ENCODE assay signal across 12 cellular contexts in the genomic region with DNA sequence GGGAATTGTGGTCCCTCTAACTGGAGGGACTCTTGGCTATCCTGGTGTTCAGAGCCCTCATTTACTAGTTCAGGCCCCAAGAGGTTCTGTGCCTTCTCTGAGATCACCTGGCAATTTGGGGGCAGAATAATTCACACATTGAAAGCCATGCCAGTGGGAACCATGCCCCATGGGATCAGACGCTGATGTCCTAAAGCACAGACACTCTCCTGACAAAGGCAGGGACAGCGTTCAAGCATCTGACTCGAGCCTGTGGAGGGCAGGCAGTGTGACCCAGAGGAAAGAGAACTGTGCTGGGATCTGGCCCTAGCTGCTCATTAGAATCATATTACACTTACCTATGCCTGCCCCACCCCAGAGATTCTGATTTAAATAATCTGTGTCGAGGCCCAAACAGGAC. TPM values are rescaled to one million over a fixed set of nuclear protein-coding genes. Genes with fewer than 3 reads are reported as not detected.
DNase-seq lines count a peak whose midpoint lies in the region; ATAC-seq and TF ChIP-seq lines count a peak whose summit lies in the region.
"Had no signal": no experiment of that assay in that cellular context is flagged by ENCODE, and none has a peak within 500 bp of the region (broad histone marks: within the 10 kb centered on the region; RNA-seq: fewer than 3 reads in every experiment).

No MANE protein-coding gene starts in this region.

- no peaks in the 10 kb centered on the region for H3K9me3 ChIP-seq in skeletal muscle tissue (ENCODE audit: control insufficient read depth in 3 of 3, low read length in 3 of 3)
- H3K9me3 ChIP-seq: colonic mucosa, neutrophil had no signal

- H3K36me3 Mint-ChIP-seq in activated naive CD4-positive, alpha-beta T cell treated with anti-CD3 and anti-CD28 coated beads, Interleukin-2, amount 50 U/mL, for 72 hours, result peaks cover 28 to 54% of the 10 kb centered on the region in 2 donors
- H3K36me3 Mint-ChIP-seq in endothelial cell (ENCODE audit: low read depth, unreplicated experiment), result no peaks in the 10 kb centered on the region

- H3K9me3 Mint-ChIP-seq in activated naive CD4-positive, alpha-beta T cell treated with anti-CD3 and anti-CD28 coated beads, Interleukin-2, amount 50 U/mL, for 72 hours, result peaks cover 9 to 13% of the 10 kb centered on the region in 2 donors
- H3K9me3 Mint-ChIP-seq in endothelial cell (ENCODE audit: unreplicated experiment), result no peaks in the 10 kb centered on the region

- H3K27ac ChIP-seq in skeletal muscle tissue (ENCODE audit: low read depth, low read length), result peak overlapping the region; percentile 99
- H3K27ac ChIP-seq: colonic mucosa, foreskin keratinocyte, neutrophil had no signal

- peak; percentile 8 for ATAC-seq in GM18511 (IDR thresholded peaks at IDR 0.05; ENCODE audit: unreplicated experiment)
- ATAC-seq in HG03460 (IDR thresholded peaks at IDR 0.05; ENCODE audit: unreplicated experiment), result peak; percentile 0
- ATAC-seq in activated naive CD4-positive, alpha-beta T cell treated with anti-CD3 and anti-CD28 coated beads, Interleukin-2, amount 50 U/mL, for 72 hours, result peak in 1 of 2 donors; percentile 2
- ATAC-seq: foreskin keratinocyte had no signal

- H3K36me3 ChIP-seq in skeletal muscle tissue (ENCODE audit: control insufficient read depth in 3 of 3, insufficient read depth in 3 of 3, low read length in 3 of 3), result peaks cover 0 to 17% (median 0%) of the 10 kb centered on the region in 3 donors
- H3K36me3 ChIP-seq: colonic mucosa, neutrophil had no signal

- no peaks in the 10 kb centered on the region for H3K27me3 ChIP-seq in skeletal muscle tissue (ENCODE audit: control insufficient read depth in 3 of 3, insufficient read depth in 3 of 3, low read length in 3 of 3)
- H3K27me3 ChIP-seq: colonic mucosa had no signal

- H3K27me3 Mint-ChIP-seq in endothelial cell (ENCODE audit: unreplicated experiment), result peaks cover 3% of the 10 kb centered on the region

- peaks cover 12% of the 10 kb centered on the region for H3K4me1 Mint-ChIP-seq in endothelial cell (ENCODE audit: unreplicated experiment)

- H3K4me3 Mint-ChIP-seq in endothelial cell (ENCODE audit: unreplicated experiment), result no peak overlapping the region

- H3K27ac Mint-ChIP-seq in activated naive CD4-positive, alpha-beta T cell treated with anti-CD3 and anti-CD28 coated beads, Interleukin-2, amount 50 U/mL, for 72 hours, result peak overlapping the region; percentile 96 to 99
- H3K27ac Mint-ChIP-seq in endothelial cell (ENCODE audit: unreplicated experiment), result no peak overlapping the region

- DNase-seq in activated naive CD4-positive, alpha-beta T cell treated with anti-CD3 and anti-CD28 coated beads, Interleukin-2, amount 50 U/mL, for 72 hours (ENCODE audit: low spot score in 2 of 2), result no peak
- DNase-seq in NCI-H187 (lab: John Stamatoyannopoulos, UW), result no peak
- DNase-seq in retina, result no peak
- no peak for DNase-seq in endothelial cell (ENCODE audit: low spot score)
- DNase-seq: activated gamma-delta T cell, colonic mucosa, foreskin keratinocyte had no signal

- peak overlapping the region; percentile 35 to 64 (median 45) for H3K9ac ChIP-seq in skeletal muscle tissue (ENCODE audit: low read depth in 1 of 3, low read length in 3 of 3)

- no peak for TF ChIP-seq CTCF in endothelial cell (IDR thresholded peaks at IDR 0.05; ENCODE audit: unreplicated experiment)

- H3K4me1 ChIP-seq in skeletal muscle tissue (ENCODE audit: control insufficient read depth in 3 of 3, insufficient read depth in 3 of 3, low read length in 3 of 3), result peaks cover 70 to 95% (median 75%) of the 10 kb centered on the region in 3 donors
- H3K4me1 ChIP-seq: colonic mucosa, foreskin keratinocyte had no signal

- H3K4me3 ChIP-seq in skeletal muscle tissue (ENCODE audit: low read length in 3 of 3), result peak overlapping the region in 2 of 3 donors; percentile 11 to 22
- H3K4me3 ChIP-seq: colonic mucosa had no signal

RNA-seq across cellular contexts. Expression of a gene that starts 2.4 kb away (rescaled TPM):
- total RNA-seq in activated naive CD4-positive, alpha-beta T cell treated with anti-CD3 and anti-CD28 coated beads, Interleukin-2, amount 50 U/mL, for 72 hours, result 10 to 100 TPM; 12.9 to 50.0 TPM
- total RNA-seq in skeletal muscle tissue (16.2 TPM), endothelial cell (ENCODE audit: unreplicated experiment) (not detected)
- total RNA-seq: foreskin keratinocyte, NCI-H460 had no signal

RNA-seq across cellular contexts. Expression of a gene that starts 18.4 kb away (rescaled TPM):
- under 1 TPM; 0.20 to 0.49 TPM for total RNA-seq in activated naive CD4-positive, alpha-beta T cell treated with anti-CD3 and anti-CD28 coated beads, Interleukin-2, amount 50 U/mL, for 72 hours
- not detected for total RNA-seq in skeletal muscle tissue
- total RNA-seq in endothelial cell (ENCODE audit: unreplicated experiment), result not detected
- total RNA-seq: colonic mucosa, foreskin keratinocyte, NCI-H460 had no signal

RNA-seq across cellular contexts. Expression of a gene that starts 47.4 kb away (rescaled TPM):
- total RNA-seq in activated naive CD4-positive, alpha-beta T cell treated with anti-CD3 and anti-CD28 coated beads, Interleukin-2, amount 50 U/mL, for 72 hours, result 1 to 10 TPM; 1.2 to 2.3 TPM
- total RNA-seq in skeletal muscle tissue (1.0 TPM), endothelial cell (ENCODE audit: unreplicated experiment) (2.3 TPM)

RNA-seq across cellular contexts. Expression of a gene that starts 51.6 kb away (rescaled TPM):
- total RNA-seq in activated naive CD4-positive, alpha-beta T cell treated with anti-CD3 and anti-CD28 coated beads, Interleukin-2, amount 50 U/mL, for 72 hours, result not detected
- not detected for total RNA-seq in skeletal muscle tissue
- not detected for total RNA-seq in endothelial cell (ENCODE audit: unreplicated experiment)
- total RNA-seq: colonic mucosa, foreskin keratinocyte, NCI-H460 had no signal

Comparison
In these comparisons a context has a peak if more than half of its experiments do, and no peak if none do; other contexts are left out.
1. RNA of a gene that starts 2.4 kb away (total RNA-seq): 12.9 to 50.0 TPM in activated naive CD4-positive, alpha-beta T cell treated with anti-CD3 and anti-CD28 coated beads, Interleukin-2, amount 50 U/mL, for 72 hours and 16.2 TPM in skeletal muscle tissue (single experiment); not detected in endothelial cell (single experiment); every median in the first group is over 10 times any median in the second.